17 cellular contexts compared by ENCODE assay signal in the genomic region with DNA sequence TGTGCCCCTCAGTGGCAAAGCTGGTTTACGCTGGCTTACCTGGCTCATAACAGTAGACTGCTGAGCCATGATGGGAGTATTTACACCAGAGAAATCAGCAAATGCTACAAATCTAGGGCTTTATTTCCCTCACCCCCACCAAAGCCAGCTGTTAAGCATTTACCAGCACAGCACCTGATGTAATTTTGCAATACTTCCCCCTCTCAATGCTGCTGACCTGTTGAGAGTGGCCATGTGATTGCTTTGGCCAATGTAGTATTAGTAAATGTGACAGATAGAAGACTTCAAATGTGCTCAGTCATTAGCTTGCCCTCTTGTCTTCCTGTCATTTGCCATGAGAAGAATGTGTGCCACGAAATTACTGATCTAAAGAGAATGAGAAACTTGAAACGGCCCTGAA. TPM values are rescaled to one million over a fixed set of nuclear protein-coding genes. Genes with fewer than 3 reads are reported as not detected.
DNase-seq lines count a peak whose midpoint lies in the region; ATAC-seq, FAIRE-seq and TF ChIP-seq lines count a peak whose summit lies in the region.
"Had no signal": no experiment of that assay in that cellular context is flagged by ENCODE, and none has a peak within 500 bp of the region (broad histone marks: within the 10 kb centered on the region; RNA-seq: fewer than 3 reads in every experiment).

No MANE protein-coding gene starts in this region.

- TF ChIP-seq CTCF in astrocyte (IDR thresholded peaks at IDR 0.05; ENCODE audit: insufficient read depth, low read depth, low read length) (no peak), right lobe of liver (IDR thresholded peaks at IDR 0.05) (no peak), OCI-LY7 (conservative IDR thresholded peaks at IDR 0.05; ENCODE audit: low read length) (no peak)

- H3K27ac Mint-ChIP-seq in activated CD4-positive, alpha-beta T cell treated with anti-CD3 and anti-CD28 coated beads, Interleukin-2, amount 10 ng/mL, durations not matched to agents 24 days and 14 days = no peak overlapping the region
- no peak overlapping the region for H3K27ac Mint-ChIP-seq in astrocyte (ENCODE audit: unreplicated experiment)
- H3K27ac Mint-ChIP-seq in stimulated activated memory B cell treated with anti-CD40 and anti-IgM and Interleukin-4, amounts not matched to agents 10 μg/mL and 1 μg/mL and 100 μg/mL, for 72 hours = peak overlapping the region; percentile 16
- H3K27ac Mint-ChIP-seq: IgD-negative memory B cell; T-helper 1 cell treated with Interleukin-12 subunit alpha and Interleukin-12 subunit beta and Interleukin-4 antibody, amounts not matched to agents 30 μg/mL and 1 μg/mL, for 36 hours had no signal

- peak; percentile 20 for FAIRE-seq in astrocyte (lab: Jason Lieb, UNC)
- FAIRE-seq: GM18507 had no signal

- H3K36me3 ChIP-seq in astrocyte (ENCODE audit: insufficient read depth, low read length) (peaks cover 2% of the 10 kb centered on the region), right lobe of liver (no peaks in the 10 kb centered on the region), OCI-LY7 (ENCODE audit: insufficient read depth, low read length) (peaks cover 17% of the 10 kb centered on the region)
- H3K36me3 ChIP-seq: sigmoid colon had no signal

- H2AFZ ChIP-seq in astrocyte (ENCODE audit: low read depth, low read length) (no peak overlapping the region), OCI-LY7 (ENCODE audit: low read length) (no peak overlapping the region)

- peak; percentile 42 for TF ChIP-seq POLR2A in right lobe of liver (IDR thresholded peaks at IDR 0.05)

- WGBS in right lobe of liver (ENCODE audit: insufficient coverage, low coverage, low lambda C conversion rate, missing lambda C conversion rate) = 16% methylated on average over 3 of the region's 3 CpGs

- H3K4me3 ChIP-seq in astrocyte (ENCODE audit: insufficient read depth, low read depth, low read length) (no peak overlapping the region), right lobe of liver (no peak overlapping the region), OCI-LY7 (ENCODE audit: low read depth, low read length, poor library complexity, severe bottlenecking) (no peak overlapping the region)
- H3K4me3 ChIP-seq: sigmoid colon had no signal

- H3K4me1 ChIP-seq in astrocyte (ENCODE audit: insufficient read depth, low read length) = no peaks in the 10 kb centered on the region
- H3K4me1 ChIP-seq in right lobe of liver = peaks cover 0 to 29% (median 13%) of the 10 kb centered on the region in 4 donors
- peaks cover 3% of the 10 kb centered on the region for H3K4me1 ChIP-seq in OCI-LY7 (ENCODE audit: insufficient read depth, low read length, poor library complexity, severe bottlenecking)
- H3K4me1 ChIP-seq: foreskin keratinocyte had no signal

- intact Hi-C loops in activated CD4-positive, alpha-beta T cell treated with anti-CD3 and anti-CD28 coated beads, Interleukin-2, amount 10 ng/mL, durations not matched to agents 24 days and 14 days (cut with micrococcal nuclease) = no loop called here
- intact Hi-C loops in right lobe of liver (cut with DNase I) = no loop called here
- intact Hi-C loops in OCI-LY7 (cut with micrococcal nuclease; ENCODE audit: unreplicated experiment) = no loop called here

- H3K27me3 ChIP-seq in astrocyte (ENCODE audit: insufficient read depth, low read length) = no peaks in the 10 kb centered on the region
- H3K27me3 ChIP-seq in right lobe of liver = no peaks in the 10 kb centered on the region
- H3K27me3 ChIP-seq: foreskin keratinocyte, sigmoid colon had no signal

- peaks cover 48% of the 10 kb centered on the region for H4K20me1 ChIP-seq in astrocyte (ENCODE audit: insufficient read depth, low read length)
- no peaks in the 10 kb centered on the region for H4K20me1 ChIP-seq in OCI-LY7 (ENCODE audit: insufficient read depth, low read length)

- peaks cover 11% of the 10 kb centered on the region for H3K9me3 Mint-ChIP-seq in activated CD4-positive, alpha-beta T cell treated with anti-CD3 and anti-CD28 coated beads, Interleukin-2, amount 10 ng/mL, durations not matched to agents 24 days and 14 days
- peaks cover 4% of the 10 kb centered on the region for H3K9me3 Mint-ChIP-seq in astrocyte (ENCODE audit: unreplicated experiment)
- H3K9me3 Mint-ChIP-seq in stimulated activated memory B cell treated with anti-CD40 and anti-IgM and Interleukin-4, amounts not matched to agents 10 μg/mL and 1 μg/mL and 100 μg/mL, for 72 hours = peaks cover 8% of the 10 kb centered on the region

- no peaks in the 10 kb centered on the region for H3K9me3 ChIP-seq in astrocyte (ENCODE audit: insufficient read depth, low read depth, low read length)
- H3K9me3 ChIP-seq in right lobe of liver = no peaks in the 10 kb centered on the region
- no peaks in the 10 kb centered on the region for H3K9me3 ChIP-seq in OCI-LY7 (ENCODE audit: low read length)

- peak; percentile 28 for DNase-seq in activated CD4-positive, alpha-beta T cell treated with anti-CD3 and anti-CD28 coated beads, Interleukin-2, amount 10 ng/mL, durations not matched to agents 24 days and 14 days
- DNase-seq in activated CD4-positive, alpha-beta T cell treated with anti-CD3 and anti-CD28 coated beads for 4 hours = no peak
- DNase-seq in astrocyte (ENCODE audit: low read depth) = no peak
- peak in 1 of 3 donors; percentile 56 for DNase-seq in right lobe of liver
- DNase-seq in OCI-LY7 (ENCODE audit: low spot score) = no peak
- no peak for DNase-seq in nucleus accumbens (lab: John Stamatoyannopoulos, UW)
- DNase-seq: activated CD4-positive, alpha-beta T cell treated with anti-CD3 and anti-CD28 coated beads for 48 hours; effector CD8-positive, alpha-beta T cell; foreskin keratinocyte; NCI-H1105 treated with DMSO at 0.1 percent for 48 hours; sigmoid colon; stimulated activated naive CD8-positive, alpha-beta T cell treated with anti-CD3 and anti-CD28 coated beads, Interleukin-15, Interleukin-2, amounts not matched to agents 100 U/mL and 50 U/mL, for 24 hours had no signal

- H3K79me2 ChIP-seq in astrocyte (ENCODE audit: insufficient read depth, low read length) (peaks cover 30% of the 10 kb centered on the region), OCI-LY7 (ENCODE audit: insufficient read depth, low read depth, low read length) (no peaks in the 10 kb centered on the region)

- H3K27me3 Mint-ChIP-seq in activated CD4-positive, alpha-beta T cell treated with anti-CD3 and anti-CD28 coated beads, Interleukin-2, amount 10 ng/mL, durations not matched to agents 24 days and 14 days = no peaks in the 10 kb centered on the region
- H3K27me3 Mint-ChIP-seq in astrocyte (ENCODE audit: low read depth, unreplicated experiment) = no peaks in the 10 kb centered on the region
- H3K27me3 Mint-ChIP-seq in stimulated activated memory B cell treated with anti-CD40 and anti-IgM and Interleukin-4, amounts not matched to agents 10 μg/mL and 1 μg/mL and 100 μg/mL, for 72 hours = no peaks in the 10 kb centered on the region
- H3K27me3 Mint-ChIP-seq: IgD-negative memory B cell had no signal

- no peaks in the 10 kb centered on the region for H3K9me2 ChIP-seq in OCI-LY7 (ENCODE audit: insufficient read depth, low read length)

- H3K4me1 Mint-ChIP-seq in activated CD4-positive, alpha-beta T cell treated with anti-CD3 and anti-CD28 coated beads, Interleukin-2, amount 10 ng/mL, durations not matched to agents 24 days and 14 days = peaks cover 29% of the 10 kb centered on the region
- peaks cover 12% of the 10 kb centered on the region for H3K4me1 Mint-ChIP-seq in astrocyte (ENCODE audit: low read depth, unreplicated experiment)
- peaks cover 61% of the 10 kb centered on the region for H3K4me1 Mint-ChIP-seq in stimulated activated memory B cell treated with anti-CD40 and anti-IgM and Interleukin-4, amounts not matched to agents 10 μg/mL and 1 μg/mL and 100 μg/mL, for 72 hours

- POLR2A ChIA-PET in OCI-LY7 (lab: Charles Lee) = interaction anchor here (0.5 to 0.6 kb wide), 2 partner anchors 87 to 543 kb away, joined by 3 read pairs; no protein-coding TSS in a partner anchor

- no TSS peak for BruUV-seq in OCI-LY7 (replicated peaks; lab: Mats Ljungman, UMichigan)

- peak; percentile 67 to 89 (median 73) for ATAC-seq in right lobe of liver
- no peak for ATAC-seq in stimulated activated memory B cell treated with anti-CD40 and anti-IgM and Interleukin-4, amounts not matched to agents 10 μg/mL and 1 μg/mL and 100 μg/mL, for 72 hours
- ATAC-seq in HG03521 (IDR thresholded peaks at IDR 0.05; ENCODE audit: unreplicated experiment) = no peak
- ATAC-seq: foreskin keratinocyte; stimulated activated naive CD8-positive, alpha-beta T cell treated with anti-CD3 and anti-CD28 coated beads, Interleukin-15, Interleukin-2, amounts not matched to agents 100 U/mL and 50 U/mL, for 24 hours had no signal

- H3K27ac ChIP-seq in astrocyte (ENCODE audit: low read depth, low read length) (no peak overlapping the region), right lobe of liver (peak overlapping the region; percentile 75 to 84 (median 81)), OCI-LY7 (ENCODE audit: low read depth, low read length, poor library complexity, severe bottlenecking) (no peak overlapping the region)
- H3K27ac ChIP-seq: foreskin keratinocyte had no signal

- no peak overlapping the region for H3K4me3 Mint-ChIP-seq in activated CD4-positive, alpha-beta T cell treated with anti-CD3 and anti-CD28 coated beads, Interleukin-2, amount 10 ng/mL, durations not matched to agents 24 days and 14 days
- no peak overlapping the region for H3K4me3 Mint-ChIP-seq in astrocyte (ENCODE audit: unreplicated experiment)
- H3K4me3 Mint-ChIP-seq in stimulated activated memory B cell treated with anti-CD40 and anti-IgM and Interleukin-4, amounts not matched to agents 10 μg/mL and 1 μg/mL and 100 μg/mL, for 72 hours = no peak overlapping the region
- H3K4me3 Mint-ChIP-seq: IgD-negative memory B cell; T-helper 1 cell treated with Interleukin-12 subunit alpha and Interleukin-12 subunit beta and Interleukin-4 antibody, amounts not matched to agents 30 μg/mL and 1 μg/mL, for 36 hours had no signal

- no peak overlapping the region for H3K9ac ChIP-seq in astrocyte (ENCODE audit: low read length)

- H3K36me3 Mint-ChIP-seq in activated CD4-positive, alpha-beta T cell treated with anti-CD3 and anti-CD28 coated beads, Interleukin-2, amount 10 ng/mL, durations not matched to agents 24 days and 14 days (ENCODE audit: low read depth) = peaks cover 34% of the 10 kb centered on the region
- peaks cover 15% of the 10 kb centered on the region for H3K36me3 Mint-ChIP-seq in astrocyte (ENCODE audit: low read depth, unreplicated experiment)
- H3K36me3 Mint-ChIP-seq in stimulated activated memory B cell treated with anti-CD40 and anti-IgM and Interleukin-4, amounts not matched to agents 10 μg/mL and 1 μg/mL and 100 μg/mL, for 72 hours = peaks cover 53% of the 10 kb centered on the region

- H3K4me2 ChIP-seq in astrocyte (ENCODE audit: low read length) (no peak overlapping the region), OCI-LY7 (ENCODE audit: low read length) (no peak overlapping the region)

- CTCF ChIA-PET in OCI-LY7 (lab: Charles Lee; ENCODE audit: unreplicated experiment) = interaction anchor here (0.6 kb wide), 1 partner anchor 11 kb away, joined by 3 read pairs; no protein-coding TSS in a partner anchor

RNA-seq across cellular contexts. Expression of a gene that starts 46.6 kb away (rescaled TPM):
- 20.3 and 20.4 TPM in 2 replicates for total RNA-seq in activated CD4-positive, alpha-beta T cell treated with anti-CD3 and anti-CD28 coated beads, Interleukin-2, amount 10 ng/mL, durations not matched to agents 24 days and 14 days
- 28.0 and 29.7 TPM in 2 replicates for total RNA-seq in astrocyte
- 10 to 100 TPM; 15.4 to 26.7 (median 20.6) TPM for total RNA-seq in right lobe of liver
- total RNA-seq in OCI-LY7 (2014; rRNA removed; shearing (Covaris generic)) = 11.9 and 18.8 TPM in 2 replicates
- total RNA-seq in OCI-LY7 (2022) = 20.6 and 26.4 TPM in 2 replicates

Comparison
In these comparisons a context has a peak if more than half of its experiments do, and no peak if none do; other contexts are left out.
1. H3K27ac ChIP-seq: peak in right lobe of liver (3 of 3); none in astrocyte (single experiment) and OCI-LY7 (single experiment).
2. ATAC-seq: peak in right lobe of liver (4 of 4); none in stimulated activated memory B cell treated with anti-CD40 and anti-IgM and Interleukin-4, amounts not matched to agents 10 μg/mL and 1 μg/mL and 100 μg/mL, for 72 hours (single experiment) and HG03521 (single experiment).